In genomic region chr3:65793495-65794200, GRCh38 we compare ENCODE assay signal across 1 cellular context.
TF ChIP-seq lines count a peak whose summit lies in the region.

No MANE protein-coding gene starts in this region.

TF ChIP-seq in IMR-90, 13 proteins besides CTCF, POLR2A, EP300 and RAD21:
- TF ChIP-seq MAFK (IDR thresholded peaks at IDR 0.05; ENCODE audit: low read depth, low read length) (no peak), MXI1 (IDR thresholded peaks at IDR 0.05; ENCODE audit: borderline replicate concordance, low read depth, low read length) (no peak), RFX5 (IDR thresholded peaks at IDR 0.05; ENCODE audit: low read depth, low read length) (no peak), SMC3 (IDR thresholded peaks at IDR 0.05; ENCODE audit: low read depth, low read length) (no peak), CEBPB (IDR thresholded peaks at IDR 0.05; ENCODE audit: low read depth, low read length) (no peak), NFE2L2 (IDR thresholded peaks at IDR 0.05; ENCODE audit: low read depth, low read length) (no peak), RCOR1 (IDR thresholded peaks at IDR 0.05; ENCODE audit: insufficient replicate concordance, low read length) (no peak), BHLHE40 (IDR thresholded peaks at IDR 0.05; ENCODE audit: low read depth, low read length) (no peak), FOS (IDR thresholded peaks at IDR 0.05; ENCODE audit: low read depth, low read length) (no peak), MAZ (IDR thresholded peaks at IDR 0.05; ENCODE audit: borderline replicate concordance, low read depth, low read length) (no peak), CHD1 (IDR thresholded peaks at IDR 0.05; ENCODE audit: low read depth, low read length) (no peak), ELK1 (IDR thresholded peaks at IDR 0.05; ENCODE audit: borderline replicate concordance, low read depth, low read length) (no peak), USF2 (IDR thresholded peaks at IDR 0.05; ENCODE audit: low read depth, low read length) (no peak)
